ENCODE assay signal across 1 cellular context in genomic region chr5:135028791-135029467, GRCh38.
TF ChIP-seq lines count a peak whose summit lies in the region.

No MANE protein-coding gene starts in this region.

TF ChIP-seq in GM23338, 12 proteins besides CTCF, POLR2A, EP300 and RAD21 (continued from another document):
- TF ChIP-seq, protein P1, sequence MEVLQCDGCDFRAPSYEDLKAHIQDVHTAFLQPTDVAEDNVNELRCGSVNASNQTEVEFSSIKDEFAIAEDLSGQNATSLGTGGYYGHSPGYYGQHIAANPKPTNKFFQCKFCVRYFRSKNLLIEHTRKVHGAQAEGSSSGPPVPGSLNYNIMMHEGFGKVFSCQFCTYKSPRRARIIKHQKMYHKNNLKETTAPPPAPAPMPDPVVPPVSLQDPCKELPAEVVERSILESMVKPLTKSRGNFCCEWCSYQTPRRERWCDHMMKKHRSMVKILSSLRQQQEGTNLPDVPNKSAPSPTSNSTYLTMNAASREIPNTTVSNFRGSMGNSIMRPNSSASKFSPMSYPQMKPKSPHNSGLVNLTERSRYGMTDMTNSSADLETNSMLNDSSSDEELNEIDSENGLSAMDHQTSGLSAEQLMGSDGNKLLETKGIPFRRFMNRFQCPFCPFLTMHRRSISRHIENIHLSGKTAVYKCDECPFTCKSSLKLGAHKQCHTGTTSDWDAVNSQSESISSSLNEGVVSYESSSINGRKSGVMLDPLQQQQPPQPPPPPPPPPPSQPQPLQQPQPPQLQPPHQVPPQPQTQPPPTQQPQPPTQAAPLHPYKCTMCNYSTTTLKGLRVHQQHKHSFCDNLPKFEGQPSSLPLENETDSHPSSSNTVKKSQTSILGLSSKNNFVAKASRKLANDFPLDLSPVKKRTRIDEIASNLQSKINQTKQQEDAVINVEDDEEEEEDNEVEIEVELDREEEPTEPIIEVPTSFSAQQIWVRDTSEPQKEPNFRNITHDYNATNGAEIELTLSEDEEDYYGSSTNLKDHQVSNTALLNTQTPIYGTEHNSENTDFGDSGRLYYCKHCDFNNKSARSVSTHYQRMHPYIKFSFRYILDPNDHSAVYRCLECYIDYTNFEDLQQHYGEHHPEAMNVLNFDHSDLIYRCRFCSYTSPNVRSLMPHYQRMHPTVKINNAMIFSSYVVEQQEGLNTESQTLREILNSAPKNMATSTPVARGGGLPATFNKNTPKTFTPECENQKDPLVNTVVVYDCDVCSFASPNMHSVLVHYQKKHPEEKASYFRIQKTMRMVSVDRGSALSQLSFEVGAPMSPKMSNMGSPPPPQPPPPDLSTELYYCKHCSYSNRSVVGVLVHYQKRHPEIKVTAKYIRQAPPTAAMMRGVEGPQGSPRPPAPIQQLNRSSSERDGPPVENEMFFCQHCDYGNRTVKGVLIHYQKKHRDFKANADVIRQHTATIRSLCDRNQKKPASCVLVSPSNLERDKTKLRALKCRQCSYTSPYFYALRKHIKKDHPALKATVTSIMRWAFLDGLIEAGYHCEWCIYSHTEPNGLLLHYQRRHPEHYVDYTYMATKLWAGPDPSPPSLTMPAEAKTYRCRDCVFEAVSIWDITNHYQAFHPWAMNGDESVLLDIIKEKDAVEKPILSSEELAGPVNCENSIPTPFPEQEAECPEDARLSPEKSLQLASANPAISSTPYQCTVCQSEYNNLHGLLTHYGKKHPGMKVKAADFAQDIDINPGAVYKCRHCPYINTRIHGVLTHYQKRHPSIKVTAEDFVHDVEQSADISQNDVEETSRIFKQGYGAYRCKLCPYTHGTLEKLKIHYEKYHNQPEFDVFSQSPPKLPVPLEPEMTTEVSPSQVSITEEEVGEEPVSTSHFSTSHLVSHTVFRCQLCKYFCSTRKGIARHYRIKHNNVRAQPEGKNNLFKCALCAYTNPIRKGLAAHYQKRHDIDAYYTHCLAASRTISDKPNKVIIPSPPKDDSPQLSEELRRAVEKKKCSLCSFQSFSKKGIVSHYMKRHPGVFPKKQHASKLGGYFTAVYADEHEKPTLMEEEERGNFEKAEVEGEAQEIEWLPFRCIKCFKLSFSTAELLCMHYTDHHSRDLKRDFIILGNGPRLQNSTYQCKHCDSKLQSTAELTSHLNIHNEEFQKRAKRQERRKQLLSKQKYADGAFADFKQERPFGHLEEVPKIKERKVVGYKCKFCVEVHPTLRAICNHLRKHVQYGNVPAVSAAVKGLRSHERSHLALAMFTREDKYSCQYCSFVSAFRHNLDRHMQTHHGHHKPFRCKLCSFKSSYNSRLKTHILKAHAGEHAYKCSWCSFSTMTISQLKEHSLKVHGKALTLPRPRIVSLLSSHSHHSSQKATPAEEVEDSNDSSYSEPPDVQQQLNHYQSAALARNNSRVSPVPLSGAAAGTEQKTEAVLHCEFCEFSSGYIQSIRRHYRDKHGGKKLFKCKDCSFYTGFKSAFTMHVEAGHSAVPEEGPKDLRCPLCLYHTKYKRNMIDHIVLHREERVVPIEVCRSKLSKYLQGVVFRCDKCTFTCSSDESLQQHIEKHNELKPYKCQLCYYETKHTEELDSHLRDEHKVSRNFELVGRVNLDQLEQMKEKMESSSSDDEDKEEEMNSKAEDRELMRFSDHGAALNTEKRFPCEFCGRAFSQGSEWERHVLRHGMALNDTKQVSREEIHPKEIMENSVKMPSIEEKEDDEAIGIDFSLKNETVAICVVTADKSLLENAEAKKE (CRISPR knock-in tag; IDR thresholded peaks at IDR 0.05): no peak
- TF ChIP-seq REST (IDR thresholded peaks at IDR 0.05; ENCODE audit: unreplicated experiment): no peak
- no peak for TF ChIP-seq ZNF114 (CRISPR knock-in tag; IDR thresholded peaks at IDR 0.05)
